ENCODE assay signal across 1 cellular context in the genomic region with DNA sequence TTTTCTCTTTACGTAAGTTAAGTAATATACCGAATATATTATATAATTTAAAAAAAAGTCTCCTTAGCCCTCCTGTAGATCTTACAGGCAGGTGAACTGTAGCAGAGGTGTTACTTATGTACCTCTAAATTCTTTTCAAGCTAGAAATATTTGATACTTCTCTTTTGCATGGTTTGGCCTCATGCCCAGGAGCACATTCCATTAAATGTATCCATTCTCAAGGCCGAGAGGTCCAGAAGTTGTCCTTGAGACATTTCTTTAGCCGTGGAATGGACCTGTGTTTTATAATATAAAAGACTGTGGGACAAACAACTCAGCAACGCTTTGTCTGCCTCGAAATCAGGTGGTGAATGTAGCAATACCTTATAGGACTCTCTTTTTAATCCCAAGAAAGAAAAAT.
TF ChIP-seq lines count a peak whose summit lies in the region.

No MANE protein-coding gene starts in this region.

TF ChIP-seq in SK-N-SH treated with all-trans-retinoic acid at 6 μM for 48 hours, 23 proteins besides CTCF, POLR2A, EP300 and RAD21 (continued from another document):
- TF ChIP-seq, protein P1, sequence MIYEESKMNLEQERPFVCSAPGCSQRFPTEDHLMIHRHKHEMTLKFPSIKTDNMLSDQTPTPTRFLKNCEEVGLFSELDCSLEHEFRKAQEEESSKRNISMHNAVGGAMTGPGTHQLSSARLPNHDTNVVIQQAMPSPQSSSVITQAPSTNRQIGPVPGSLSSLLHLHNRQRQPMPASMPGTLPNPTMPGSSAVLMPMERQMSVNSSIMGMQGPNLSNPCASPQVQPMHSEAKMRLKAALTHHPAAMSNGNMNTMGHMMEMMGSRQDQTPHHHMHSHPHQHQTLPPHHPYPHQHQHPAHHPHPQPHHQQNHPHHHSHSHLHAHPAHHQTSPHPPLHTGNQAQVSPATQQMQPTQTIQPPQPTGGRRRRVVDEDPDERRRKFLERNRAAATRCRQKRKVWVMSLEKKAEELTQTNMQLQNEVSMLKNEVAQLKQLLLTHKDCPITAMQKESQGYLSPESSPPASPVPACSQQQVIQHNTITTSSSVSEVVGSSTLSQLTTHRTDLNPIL (CRISPR knock-in tag; IDR thresholded peaks at IDR 0.05; ENCODE audit: low read depth): no peak
- no peak for TF ChIP-seq RARB (CRISPR knock-in tag; IDR thresholded peaks at IDR 0.05)
- TF ChIP-seq CSDC2 (CRISPR knock-in tag; IDR thresholded peaks at IDR 0.05): no peak
- TF ChIP-seq ISL1 (CRISPR knock-in tag; IDR thresholded peaks at IDR 0.05): no peak
- TF ChIP-seq OSR1 (CRISPR knock-in tag; IDR thresholded peaks at IDR 0.05): no peak
TF ChIP-seq in SK-N-SH treated with all-trans-retinoic acid at 6 μM for 48 hours: peak in this region for 0.
